8 cellular contexts compared by ENCODE assay signal in genomic region chr3:111667621-111668239, GRCh38. TPM values are rescaled to one million over a fixed set of nuclear protein-coding genes. Genes with fewer than 3 reads are reported as not detected.
A peak's percentile ranks its signal among the peaks of the same experiment; 100 is the strongest.
DNase-seq lines count a peak whose midpoint lies in the region; ATAC-seq, FAIRE-seq and TF ChIP-seq lines count a peak whose summit lies in the region.

No MANE protein-coding gene starts in this region.

- no peaks in the 10 kb centered on the region for H3K79me2 ChIP-seq in smooth muscle cell (ENCODE audit: low read depth)

- peaks cover 3% of the 10 kb centered on the region for H3F3A ChIP-seq in smooth muscle cell (ENCODE audit: low read depth)

- H3K27ac ChIP-seq in A549 = peak overlapping the region in 1 of 2 experiments; percentile 58; a peak in 3 of 6 replicates
- H3K27ac ChIP-seq in smooth muscle cell (ENCODE audit: low read depth) = no peak overlapping the region

- 0 out of 3 replicates have a peak overlapping the region, but pooled peaks have one; percentile 41 for H3K4me2 ChIP-seq in A549
- no peak overlapping the region for H3K4me2 ChIP-seq in smooth muscle cell

- no peak for DNase-seq in A549 (ENCODE audit: low read depth in 1 of 2, low spot score in 1 of 2)
- peak; percentile 50 for DNase-seq in activated CD4-positive, CD25-positive, alpha-beta regulatory T cell treated with anti-CD3 and anti-CD28 coated beads, Interleukin-2, amount 50 U/mL, for 16 hours (ENCODE audit: low read depth, low spot score)
- DNase-seq in effector CD4-positive, alpha-beta T cell = peak; percentile 62
- DNase-seq in smooth muscle cell (lab: John Stamatoyannopoulos, UW; ENCODE audit: unreplicated experiment) = no peak
- no peak for DNase-seq in MG63
- no peak for DNase-seq in NCI-H2227 treated with DMSO at 0.1 percent for 48 hours (lab: John Stamatoyannopoulos, UW)

- CTCF ChIA-PET in A549 (lab: Yijun Ruan, JAX) = interaction anchor here (0.7 to 3.9 kb wide), 9 partner anchors 13 to 658 kb away, joined by 3 to 20 read pairs (median 9); no protein-coding TSS in a partner anchor

- WGBS in A549 (ENCODE audit: missing lambda C conversion rate) = 87% methylated on average over 5 of the region's 5 CpGs
- WGBS in smooth muscle cell (ENCODE audit: low lambda C conversion rate) = 72% methylated on average over 5 of the region's 5 CpGs

- ATAC-seq in A549 (no peak), GM19395 (IDR thresholded peaks at IDR 0.05; ENCODE audit: unreplicated experiment) (peak; percentile 98), HG03442 (IDR thresholded peaks at IDR 0.05; ENCODE audit: unreplicated experiment) (peak; percentile 98)

- H2AFZ ChIP-seq in smooth muscle cell (ENCODE audit: low read depth) = peak overlapping the region; percentile 75

- no peak overlapping the region for H3K4me3 ChIP-seq in A549
- H3K4me3 ChIP-seq in smooth muscle cell = no peak overlapping the region
- no peak overlapping the region for H3K4me3 ChIP-seq in MG63

- TF ChIP-seq RAD21 in A549 (conservative IDR thresholded peaks at IDR 0.05 in 1 of 2, IDR thresholded peaks at IDR 0.05 in 1 of 2) = no peak

- H3K9ac ChIP-seq in smooth muscle cell (ENCODE audit: low read depth) = no peak overlapping the region

- H4K20me1 ChIP-seq in smooth muscle cell (ENCODE audit: low read depth) = no peaks in the 10 kb centered on the region

- TF ChIP-seq EP300 in A549 (IDR thresholded peaks at IDR 0.05) = no peak

- TF ChIP-seq POLR2A in A549 (IDR thresholded peaks at IDR 0.05; ENCODE audit: low read length) = no peak

- H3K36me3 ChIP-seq in smooth muscle cell (ENCODE audit: low read depth) (no peaks in the 10 kb centered on the region), MG63 (no peaks in the 10 kb centered on the region)

- no peak for FAIRE-seq in A549 (lab: Jason Lieb, UNC)

- H3K4me1 ChIP-seq in A549 (peaks cover 31% of the 10 kb centered on the region), smooth muscle cell (ENCODE audit: low read depth) (no peaks in the 10 kb centered on the region)

- H3K9me3 ChIP-seq in A549 = peaks cover 5% of the 10 kb centered on the region
- H3K9me3 ChIP-seq in smooth muscle cell (replicated peaks; ENCODE audit: low read depth) = no peaks in the 10 kb centered on the region
- 0 out of 2 replicates have a peak, but pooled peaks cover 3% of the 10 kb centered on the region for H3K9me3 ChIP-seq in MG63

- TF ChIP-seq CTCF in A549 (IDR thresholded peaks at IDR 0.05) (no peak), smooth muscle cell (IDR thresholded peaks at IDR 0.05; ENCODE audit: borderline replicate concordance, insufficient read depth, poor library complexity, severe bottlenecking) (no peak)

- POLR2A ChIA-PET in A549 (lab: Yijun Ruan, JAX) = no interaction called here

- no peaks in the 10 kb centered on the region for H3K27me3 ChIP-seq in smooth muscle cell (ENCODE audit: low read depth)
- H3K27me3 ChIP-seq in MG63 = no peaks in the 10 kb centered on the region

TF ChIP-seq in A549, 52 proteins besides CTCF, POLR2A, EP300 and RAD21:
- no peak for TF ChIP-seq HES2 (IDR thresholded peaks at IDR 0.05)

RNA-seq across cellular contexts. Expression of gene PLCXD2, which starts 6.7 kb away (rescaled TPM):
- polyA plus RNA-seq in A549 (2011; rRNA removed) (14.3 and 15.2 TPM in 2 replicates), A549 (2017; fragmentation: RNase III; extraction: RNeasy Plus Mini Kit Qiagen cat#74134 plus additional on column Dnase treatment) (19.2 to 23.1 TPM (median 19.9 TPM) in 3 replicates), smooth muscle cell (1.1 and 4.3 TPM in 2 replicates)
- 7.9 and 9.2 TPM in 2 replicates for polyA plus RNA-seq in A549 (2012; cell fraction: cytosol; rRNA removed)
- polyA plus RNA-seq in A549 (2012; cell fraction: nucleus; rRNA removed) = 3.9 and 5.4 TPM in 2 replicates
- polyA minus RNA-seq in A549 (2011; rRNA and poly(A)+ RNA removed) = 21.7 and 23.1 TPM in 2 replicates
- total RNA-seq in smooth muscle cell = 5.1 and 10.9 TPM in 2 replicates
- total RNA-seq in MG63 (2014; rRNA removed; shearing (Covaris generic); ENCODE audit: low replicate concordance) = 1.5 and 2.5 TPM in 2 replicates

Comparison
In these comparisons a context has a peak if more than half of its experiments do, and no peak if none do; other contexts are left out.
1. ATAC-seq: peak in GM19395 (single experiment) and HG03442 (single experiment); none in A549 (0 of 2).
2. DNase-seq: peak in activated CD4-positive, CD25-positive, alpha-beta regulatory T cell treated with anti-CD3 and anti-CD28 coated beads, Interleukin-2, amount 50 U/mL, for 16 hours (single experiment) and effector CD4-positive, alpha-beta T cell (single experiment); none in A549 (0 of 2), smooth muscle cell (single experiment), MG63 (single experiment) and NCI-H2227 treated with DMSO at 0.1 percent for 48 hours (single experiment).